ENCODE assay signal across 10 cellular contexts in the genomic region with DNA sequence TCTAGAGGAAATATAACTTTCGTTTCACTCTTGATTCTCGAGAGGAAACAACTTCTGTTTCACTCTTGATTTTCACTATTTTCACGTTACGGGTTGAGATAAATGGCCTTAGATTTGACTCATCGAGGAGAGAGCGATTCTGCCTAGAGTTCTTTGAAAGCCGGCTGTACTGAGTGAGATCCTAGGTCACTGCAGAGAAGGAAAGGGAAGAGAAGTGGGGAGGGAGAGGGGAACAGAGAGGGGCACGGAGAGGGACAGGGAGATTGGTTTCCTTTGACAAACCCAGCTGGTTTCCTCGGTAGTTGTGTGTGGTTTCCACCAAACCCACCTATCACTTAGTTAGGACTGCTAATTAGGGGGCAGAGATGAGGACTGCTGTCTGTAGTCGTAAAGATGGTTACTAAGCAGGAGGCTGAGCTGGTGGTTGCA. TPM values are rescaled to one million over a fixed set of nuclear protein-coding genes. Genes with fewer than 3 reads are reported as not detected.
DNase-seq lines count a peak whose midpoint lies in the region; ATAC-seq, FAIRE-seq and TF ChIP-seq lines count a peak whose summit lies in the region.
"Had no signal": no experiment of that assay in that cellular context is flagged by ENCODE, and none has a peak within 500 bp of the region (broad histone marks: within the 10 kb centered on the region; RNA-seq: fewer than 3 reads in every experiment).

No MANE protein-coding gene starts in this region.

- peak overlapping the region; percentile 23; the same call in 1 of the 2 replicates for H2AFZ ChIP-seq in K562 (ENCODE audit: low read depth, low read length)

- no peak overlapping the region for H3K9ac ChIP-seq in K562 (ENCODE audit: insufficient read depth in 1 of 2, low read depth in 2 of 2, low read length in 2 of 2)

- H3K27me3 ChIP-seq in CD8-positive, alpha-beta memory T cell (ENCODE audit: insufficient read depth, low read length, poor library complexity, severe bottlenecking) = no peaks in the 10 kb centered on the region
- H3K27me3 ChIP-seq in K562 (ENCODE audit: control insufficient read depth in 2 of 2, insufficient read depth in 2 of 2, low read length in 2 of 2) (peaks cover 22 to 48% of the 10 kb centered on the region in 2 experiments), gastroesophageal sphincter (no peaks in the 10 kb centered on the region)
- H3K27me3 ChIP-seq: foreskin keratinocyte had no signal

- CTCF ChIA-PET in CD8-positive, alpha-beta memory T cell (lab: Charles Lee) = no interaction called here
- CTCF ChIA-PET in K562 (lab: Yijun Ruan, JAX; ENCODE audit: low intra/inter-chr PET ratio) = no interaction called here

- H3K4me1 Mint-ChIP-seq in CD8-positive, alpha-beta memory T cell = peaks cover 25 to 27% (median 26%) of the 10 kb centered on the region in 3 donors

- H3K36me3 ChIP-seq in CD8-positive, alpha-beta memory T cell (ENCODE audit: insufficient read depth, low read length) = no peaks in the 10 kb centered on the region
- no peaks in the 10 kb centered on the region for H3K36me3 ChIP-seq in K562 (ENCODE audit: control insufficient read depth, insufficient read depth, low read length)
- H3K36me3 ChIP-seq in gastroesophageal sphincter = no peaks in the 10 kb centered on the region

- BruUV-seq in K562 (replicated peaks; lab: Mats Ljungman, UMichigan) = no TSS peak

- H3K4me2 ChIP-seq in K562 (ENCODE audit: insufficient read depth, low read length) = no peak overlapping the region

- ATAC-seq in HG03097 (IDR thresholded peaks at IDR 0.05; ENCODE audit: low FRiP score, unreplicated experiment) = peak; percentile 63
- no peak for ATAC-seq in K562
- ATAC-seq in gastroesophageal sphincter = no peak
- no peak for ATAC-seq in HG03045 (IDR thresholded peaks at IDR 0.05; ENCODE audit: unreplicated experiment)
- ATAC-seq: foreskin keratinocyte had no signal

- H3K27ac ChIP-seq in CD8-positive, alpha-beta memory T cell (ENCODE audit: low read depth, low read length) = no peak overlapping the region
- H3K27ac ChIP-seq in K562 (ENCODE audit: extremely low read depth, low read depth, low read length) (no peak overlapping the region), gastroesophageal sphincter (no peak overlapping the region)
- H3K27ac ChIP-seq: foreskin keratinocyte had no signal

- TF ChIP-seq RAD21 in K562 (CRISPR knock-in tag; conservative IDR thresholded peaks at IDR 0.05 in 1 of 2, IDR thresholded peaks at IDR 0.05 in 1 of 2) = no peak

- H3K4me3 ChIP-seq in CD8-positive, alpha-beta memory T cell (ENCODE audit: low read length) = peak overlapping the region; percentile 46
- H3K4me3 ChIP-seq in K562 = no peak overlapping the region
- H3K4me3 ChIP-seq in gastroesophageal sphincter = no peak overlapping the region

- POLR2A ChIA-PET in CD8-positive, alpha-beta memory T cell (lab: Charles Lee) = no interaction called here
- POLR2A ChIA-PET in K562 (lab: Yijun Ruan, JAX) = interaction anchor here (0.6 to 0.9 kb wide), 3 partner anchors 57 to 1132 kb away, joined by 3 read pairs; no protein-coding TSS in a partner anchor

- in situ Hi-C loops in K562 (cut with MboI) = loop anchor here (25.0 kb wide), 2 partner anchors 1267 to 1442 kb away; no protein-coding TSS in a partner anchor

- H3K27me3 Mint-ChIP-seq in CD8-positive, alpha-beta memory T cell = peaks cover under 1 to 10% of the 10 kb centered on the region in 2 donors

- peak overlapping the region in 7 of 8 donors; percentile 11 to 87 (median 60) for H3K27ac Mint-ChIP-seq in CD8-positive, alpha-beta memory T cell

- peak in 1 of 5 donors; percentile 10 for DNase-seq in CD8-positive, alpha-beta memory T cell
- no peak for DNase-seq in GM19239 (ENCODE audit: insufficient read length, low spot score)
- no peak for DNase-seq in K562 (ENCODE audit: extremely low read depth in 1 of 4, low spot score in 3 of 4)
- DNase-seq in NCI-H1105 (lab: John Stamatoyannopoulos, UW) = no peak
- DNase-seq in stimulated activated CD4-positive, alpha-beta T cell treated with anti-CD3 and anti-CD28 coated beads, Interleukin-2, amount 100 ng/mL, for 48 hours = no peak
- DNase-seq: foreskin keratinocyte, NCI-H2107 had no signal

- H3K79me2 ChIP-seq in K562 (ENCODE audit: control insufficient read depth, insufficient read depth, low read length) = no peaks in the 10 kb centered on the region

- FAIRE-seq in GM19239 (lab: Jason Lieb, UNC) (peak; percentile 90), K562 (lab: Jason Lieb, UNC) (no peak)

- TF ChIP-seq POLR2A in K562 (conservative IDR thresholded peaks at IDR 0.05) (no peak), gastroesophageal sphincter (IDR thresholded peaks at IDR 0.05) (no peak)

- no peak for TF ChIP-seq CTCF in K562 (IDR thresholded peaks at IDR 0.05 in 2 of 3, conservative IDR thresholded peaks at IDR 0.05 in 1 of 3; ENCODE audit: insufficient read depth in 2 of 3, low read depth in 1 of 3, low read length in 3 of 3)
- TF ChIP-seq CTCF in gastroesophageal sphincter (IDR thresholded peaks at IDR 0.05) = no peak

- no peaks in the 10 kb centered on the region for H3K9me3 Mint-ChIP-seq in CD8-positive, alpha-beta memory T cell

- H3K36me3 Mint-ChIP-seq in CD8-positive, alpha-beta memory T cell = peaks cover 0 to under 1% (median 0%) of the 10 kb centered on the region in 3 donors

- no peaks in the 10 kb centered on the region for H3K9me1 ChIP-seq in K562 (ENCODE audit: control insufficient read depth, insufficient read depth, low read length)

- peaks cover 14% of the 10 kb centered on the region for H3K4me1 ChIP-seq in CD8-positive, alpha-beta memory T cell (ENCODE audit: insufficient read depth, low read length)
- H3K4me1 ChIP-seq in K562 (replicated peaks in 1 of 2; ENCODE audit: control insufficient read depth in 2 of 2, insufficient read depth in 2 of 2, low read length in 2 of 2) (no peaks in the 10 kb centered on the region; a peak in 2 of 5 replicates), gastroesophageal sphincter (no peaks in the 10 kb centered on the region)
- H3K4me1 ChIP-seq: foreskin keratinocyte had no signal

- TF ChIP-seq EP300 in K562 (IDR thresholded peaks at IDR 0.05; ENCODE audit: low read length) = no peak
- no peak for TF ChIP-seq EP300 in gastroesophageal sphincter (IDR thresholded peaks at IDR 0.05)

- intact Hi-C loops in K562 (cut with micrococcal nuclease) = no loop called here

- H4K20me1 ChIP-seq in K562 (replicated peaks; ENCODE audit: control insufficient read depth, insufficient read depth, low read length) = no peaks in the 10 kb centered on the region

- no peaks in the 10 kb centered on the region for H3K9me3 ChIP-seq in CD8-positive, alpha-beta memory T cell (ENCODE audit: low read length)
- no peaks in the 10 kb centered on the region for H3K9me3 ChIP-seq in K562 (replicated peaks; ENCODE audit: control insufficient read depth, insufficient read depth, low read depth, low read length)
- H3K9me3 ChIP-seq in gastroesophageal sphincter = no peaks in the 10 kb centered on the region

- 4% methylated on average over 10 of the region's 10 CpGs for WGBS in K562 (ENCODE audit: insufficient coverage, low coverage, missing lambda C conversion rate)
- 58 to 69% methylated on average over 8 to 10 of the region's 10 CpGs for WGBS in gastroesophageal sphincter (ENCODE audit: low coverage in 1 of 2), 2 donors

- H3K4me3 Mint-ChIP-seq in CD8-positive, alpha-beta memory T cell = peak overlapping the region; percentile 62 to 84 (median 78)

TF ChIP-seq in K562, 482 proteins besides CTCF, POLR2A, EP300 and RAD21 (continues in another document):
- TF ChIP-seq ZNF668 (CRISPR knock-in tag; IDR thresholded peaks at IDR 0.05) = no peak

RNA-seq across cellular contexts. Expression of gene GPR137B, which starts 21.6 kb away (rescaled TPM):
- 1 to 10 TPM; 8.3 to 8.8 TPM for total RNA-seq in CD8-positive, alpha-beta memory T cell
- polyA plus RNA-seq in CD8-positive, alpha-beta memory T cell = 13.0 TPM
- 0.28 and 0.65 TPM in 2 replicates for total RNA-seq in K562 (2011; cell fraction: chromatin; rRNA removed; ENCODE audit: low replicate concordance)
- total RNA-seq in K562 (2011; cell fraction: nucleolus; rRNA removed) = 0.17 and 0.79 TPM in 2 replicates
- 0.22 and 2.1 TPM in 2 replicates for total RNA-seq in K562 (2011; cell fraction: nucleoplasm; rRNA removed)
- total RNA-seq in K562 (2014; rRNA removed) = 0.36 and 0.94 TPM in 2 replicates
- 0.70 and 0.76 TPM in 2 replicates for total RNA-seq in K562 (2014; rRNA removed; fragmentation: Illumina TruSeq; extraction: Trizol)
- 0.75 and 0.87 TPM in 2 replicates for total RNA-seq in K562 (2015; rRNA removed; fragmentation: Illumina TruSeq; extraction: Trizol)
- 0.49 and 0.62 TPM in 2 replicates for total RNA-seq in K562 (2021)
- polyA plus RNA-seq in K562 (2011; rRNA removed) = 0.04 and 0.28 TPM in 2 replicates
- 0.07 and 0.19 TPM in 2 replicates for polyA plus RNA-seq in K562 (2011; cell fraction: cytosol; rRNA removed)
- 0.30 and 0.60 TPM in 2 replicates for polyA plus RNA-seq in K562 (2011; cell fraction: nucleus; rRNA removed)
- 0.78 and 1.8 TPM in 2 replicates for polyA plus RNA-seq in K562 (2012)
- polyA plus RNA-seq in K562 (2014; fragmentation: Illumina TruSeq; extraction: Trizol) = 1.0 and 1.1 TPM in 2 replicates
- under 1 TPM; 0.14 to 0.35 TPM for polyA plus RNA-seq in K562 (2014; fragmentation: Nextera tagmentation; extraction: Ambion mirVana)
- 0.49 and 0.62 TPM in 2 replicates for polyA plus RNA-seq in K562 (2014; rRNA removed)
- 0.27 TPM in 1 of 2 replicates, not detected in the other for polyA minus RNA-seq in K562 (2011; rRNA and poly(A)+ RNA removed)
- not detected in 2 replicates for polyA minus RNA-seq in K562 (2011; cell fraction: cytosol; rRNA and poly(A)+ RNA removed)
- 0.13 TPM in 1 of 2 replicates, not detected in the other for polyA minus RNA-seq in K562 (2011; cell fraction: nucleus; rRNA and poly(A)+ RNA removed)
- total RNA-seq in gastroesophageal sphincter = 10 to 100 TPM; 11.4 to 17.7 (median 14.1) TPM

RNA-seq across cellular contexts. Expression of gene NID1, which starts 55.8 kb away (rescaled TPM):
- total RNA-seq in CD8-positive, alpha-beta memory T cell = under 1 TPM; 0.09 to 0.15 TPM
- polyA plus RNA-seq in CD8-positive, alpha-beta memory T cell = not detected
- not detected in 2 replicates for total RNA-seq in K562 (2011; cell fraction: chromatin; rRNA removed; ENCODE audit: low replicate concordance)
- total RNA-seq in K562 (2011; cell fraction: nucleolus; rRNA removed) = not detected in 2 replicates
- not detected in 2 replicates for total RNA-seq in K562 (2011; cell fraction: nucleoplasm; rRNA removed)
- not detected in 2 replicates for total RNA-seq in K562 (2014; rRNA removed)
- total RNA-seq in K562 (2014; rRNA removed; fragmentation: Illumina TruSeq; extraction: Trizol) = not detected in 2 replicates
- total RNA-seq in K562 (2015; rRNA removed; fragmentation: Illumina TruSeq; extraction: Trizol) = not detected in 2 replicates
- 0.22 and 0.27 TPM in 2 replicates for total RNA-seq in K562 (2021)
- not detected in 2 replicates for polyA plus RNA-seq in K562 (2011; rRNA removed)
- 0.01 TPM in 1 of 2 replicates, not detected in the other for polyA plus RNA-seq in K562 (2011; cell fraction: cytosol; rRNA removed)
- not detected in 2 replicates for polyA plus RNA-seq in K562 (2011; cell fraction: nucleus; rRNA removed)
- polyA plus RNA-seq in K562 (2012) = not detected in 2 replicates
- polyA plus RNA-seq in K562 (2014; fragmentation: Illumina TruSeq; extraction: Trizol) = not detected in 2 replicates
- not detected for polyA plus RNA-seq in K562 (2014; fragmentation: Nextera tagmentation; extraction: Ambion mirVana)
- polyA plus RNA-seq in K562 (2014; rRNA removed) = not detected in 2 replicates
- polyA minus RNA-seq in K562 (2011; rRNA and poly(A)+ RNA removed) = not detected in 2 replicates
- polyA minus RNA-seq in K562 (2011; cell fraction: cytosol; rRNA and poly(A)+ RNA removed) = 0.46 TPM in 1 of 2 replicates, not detected in the other
- polyA minus RNA-seq in K562 (2011; cell fraction: nucleus; rRNA and poly(A)+ RNA removed) = not detected in 2 replicates
- 100 to 1,000 TPM; 139 to 322 (median 244) TPM for total RNA-seq in gastroesophageal sphincter

Comparison
In these comparisons a context has a peak if more than half of its experiments do, and no peak if none do; other contexts are left out.
1. RNA of gene NID1, which starts 55.8 kb away (total RNA-seq): 139 to 322 TPM in gastroesophageal sphincter; 0.09 to 0.15 TPM in CD8-positive, alpha-beta memory T cell and 0.22 to 0.27 TPM in K562; every median in the first group is over 100 times any median in the second.